31 cellular contexts compared by ENCODE assay signal in genomic region chr19:56014765-56015164, GRCh38. TPM values are rescaled to one million over a fixed set of nuclear protein-coding genes. Genes with fewer than 3 reads are reported as not detected.
"Had no signal": no experiment of that assay in that cellular context is flagged by ENCODE, and none has a peak within 500 bp of the region (broad histone marks: within the 10 kb centered on the region; RNA-seq: fewer than 3 reads in every experiment).

No MANE protein-coding gene starts in this region.

- H3K9me3 ChIP-seq: testis, thoracic aorta, thyroid gland, tibial artery, transverse colon, upper lobe of left lung, upper lobe of right lung, uterus, vagina had no signal

- FAIRE-seq: urothelium cell line had no signal

- H3K27ac ChIP-seq: stomach, suprapubic skin, testis, thoracic aorta, thyroid gland, tibial artery, tibial nerve, transverse colon, upper lobe of left lung, upper lobe of right lung, uterus, vagina had no signal

- H3K27me3 ChIP-seq: suprapubic skin, testis, thyroid gland, tibial artery, tibial nerve, transverse colon, upper lobe of left lung, upper lobe of right lung, uterus, vagina had no signal

- H3K4me1 ChIP-seq: stomach, suprapubic skin, testis, thyroid gland, tibial artery, tibial nerve, transverse colon, upper lobe of left lung, upper lobe of right lung, uterus, vagina had no signal

- DNase-seq: stimulated activated CD4-positive, alpha-beta T cell treated with anti-CD3 and anti-CD28 coated beads, Interleukin-2, amount 100 ng/mL, for 48 hours; stimulated activated CD4-positive, alpha-beta T cell treated with anti-CD3 and anti-CD28 coated beads, Interleukin-4, amount 100 ng/mL, for 1 hour; stimulated activated CD4-positive, alpha-beta T cell treated with anti-CD3 and anti-CD28 coated beads, Interleukin-4, amount 100 ng/mL, for 24 hours; stimulated activated CD4-positive, alpha-beta T cell treated with anti-CD3 and anti-CD28 coated beads, Interleukin-4, amount 100 ng/mL, for 4 hours; stimulated activated CD8-positive, alpha-beta memory T cell treated with anti-CD3 and anti-CD28 coated beads, Interleukin-4, amount 100 ng/mL, for 48 hours; stimulated activated naive B cell treated with anti-CD40 and anti-IgM and Interleukin-4, amounts not matched to agents 10 μg/mL and 1 μg/mL and 100 μg/mL, for 72 hours; stimulated activated naive CD4-positive, alpha-beta T cell; stimulated activated naive CD4-positive, alpha-beta T cell treated with Interleukin-2 at 50 U/mL for 16 hours; stimulated activated naive CD8-positive, alpha-beta T cell treated with anti-CD3 and anti-CD28 coated beads, Interleukin-15, amount 100 ng/mL, for 72 hours; stimulated activated naive CD8-positive, alpha-beta T cell treated with anti-CD3 and anti-CD28 coated beads, Interleukin-15, Interleukin-2, amounts not matched to agents 100 U/mL and 50 U/mL, for 24 hours; stomach; substantia nigra; testis; thyroid gland; tibial artery; transverse colon; trophoblast cell; upper lobe of left lung; upper lobe of right lung; uterus had no signal

- ATAC-seq: stimulated activated effector memory CD8-positive, alpha-beta T cell treated with anti-CD3 and anti-CD28 coated beads, Interleukin-12 subunit alpha, Interleukin-12 subunit beta, amount 100 ng/mL, for 72 hours; stimulated activated memory B cell treated with anti-CD40 and anti-IgM and Interleukin-4, amounts not matched to agents 10 μg/mL and 1 μg/mL and 100 μg/mL, for 72 hours; stimulated activated naive B cell treated with anti-CD40 and anti-IgM and Interleukin-4, amounts not matched to agents 10 μg/mL and 1 μg/mL and 100 μg/mL, for 72 hours; stimulated activated naive CD8-positive, alpha-beta T cell treated with anti-CD3 and anti-CD28 coated beads, Interleukin-15, amount 100 ng/mL, for 72 hours; stimulated activated naive CD8-positive, alpha-beta T cell treated with anti-CD3 and anti-CD28 coated beads, Interleukin-15, Interleukin-2, amounts not matched to agents 100 U/mL and 50 U/mL, for 24 hours; upper lobe of right lung had no signal

- H3K36me3 ChIP-seq: stomach, suprapubic skin, thoracic aorta, thyroid gland, tibial artery, tibial nerve, transverse colon, upper lobe of left lung, upper lobe of right lung, uterus, vagina had no signal

- H3K4me3 ChIP-seq: stomach, suprapubic skin, testis, thoracic aorta, thyroid gland, tibial artery, tibial nerve, transverse colon, upper lobe of left lung, upper lobe of right lung, uterus, vagina had no signal

RNA-seq across cellular contexts. Expression of gene NLRP5, which starts 28.2 kb away (rescaled TPM):
- total RNA-seq: stomach, subcutaneous adipose tissue, suprapubic skin, temporal lobe, thoracic aorta, thyroid gland, tibial nerve, transverse colon, upper lobe of left lung, upper lobe of right lung, ureter, urinary bladder, vagina had no signal
- polyA plus RNA-seq: stomach, urinary bladder had no signal
